Comparison of ENCODE assay signal across 10 cellular contexts in genomic region chr1:59026472-59026948, GRCh38.
DNase-seq lines count a peak whose midpoint lies in the region; ATAC-seq and TF ChIP-seq lines count a peak whose summit lies in the region.
"Had no signal": no experiment of that assay in that cellular context is flagged by ENCODE, and none has a peak within 500 bp of the region (broad histone marks: within the 10 kb centered on the region; RNA-seq: fewer than 3 reads in every experiment).

No MANE protein-coding gene starts in this region.

- WGBS in mammary epithelial cell (ENCODE audit: low coverage, missing lambda C conversion rate): 90% methylated on average over 6 of the region's 6 CpGs

- H3K9me3 ChIP-seq in mammary epithelial cell (replicated peaks; ENCODE audit: insufficient read depth, low read length) (no peaks in the 10 kb centered on the region), breast epithelium (no peaks in the 10 kb centered on the region)
- H3K9me3 ChIP-seq: Caco-2, SJSA1 had no signal

- H3K4me3 ChIP-seq in mammary epithelial cell (replicated peaks in 1 of 3; ENCODE audit: insufficient read depth in 1 of 3, low read depth in 2 of 3, low read length in 3 of 3) (no peak overlapping the region), breast epithelium (no peak overlapping the region), choroid plexus epithelial cell (ENCODE audit: low read depth, low read length) (no peak overlapping the region)
- H3K4me3 ChIP-seq: SJSA1 had no signal

- dilution Hi-C loops in mammary epithelial cell (cut with HindIII; ENCODE audit: low sequenced_read_pairs): no loop called here

- no peaks in the 10 kb centered on the region for H3K27me3 ChIP-seq in mammary epithelial cell (ENCODE audit: insufficient read depth, low read length)
- H3K27me3 ChIP-seq in breast epithelium: no peaks in the 10 kb centered on the region
- H3K27me3 ChIP-seq: SJSA1 had no signal

- H3K27ac ChIP-seq in mammary epithelial cell (ENCODE audit: insufficient read depth, low read depth, low read length) (no peak overlapping the region), breast epithelium (peak overlapping the region in 1 of 2 donors; percentile 48)

- peaks cover 8% of the 10 kb centered on the region for H3K4me1 ChIP-seq in mammary epithelial cell (ENCODE audit: insufficient read depth, low read length)
- H3K4me1 ChIP-seq in breast epithelium: no peaks in the 10 kb centered on the region

- in situ Hi-C loops in mammary epithelial cell (cut with MboI; ENCODE audit: low sequenced_read_pairs in 2 of 2) (no loop called here), GM13976 (cut with MboI; ENCODE audit: low sequenced_read_pairs, unreplicated experiment) (no loop called here)

- no peak overlapping the region for H3K4me2 ChIP-seq in mammary epithelial cell (ENCODE audit: insufficient read depth, low read depth, low read length)

- H3K79me2 ChIP-seq in mammary epithelial cell (ENCODE audit: insufficient read depth, low read length): no peaks in the 10 kb centered on the region

- H3K36me3 ChIP-seq in mammary epithelial cell (ENCODE audit: insufficient read depth, low read length) (no peaks in the 10 kb centered on the region), breast epithelium (no peaks in the 10 kb centered on the region)
- H3K36me3 ChIP-seq: SJSA1 had no signal

- ATAC-seq in HG03432 (IDR thresholded peaks at IDR 0.05; ENCODE audit: unreplicated experiment): peak; percentile 29

- no peak overlapping the region for H2AFZ ChIP-seq in mammary epithelial cell (ENCODE audit: low read depth, low read length)

- no TSS peak for BruUV-seq in mammary epithelial cell (replicated peaks; lab: Mats Ljungman, UMichigan)

- H4K20me1 ChIP-seq in mammary epithelial cell (ENCODE audit: insufficient read depth, low read length): no peaks in the 10 kb centered on the region

- no peak overlapping the region for H3K9ac ChIP-seq in mammary epithelial cell (ENCODE audit: insufficient read depth, low read length)

- CTCF ChIA-PET in mammary epithelial cell (lab: Charles Lee; ENCODE audit: low non-redundant PET): no interaction called here

- TF ChIP-seq CTCF in mammary epithelial cell (conservative IDR thresholded peaks at IDR 0.05 in 1 of 2, IDR thresholded peaks at IDR 0.05 in 1 of 2; ENCODE audit: extremely low read depth in 1 of 2, insufficient read depth in 1 of 2, low read depth in 1 of 2, low read length in 2 of 2): no peak
- no peak for TF ChIP-seq CTCF in breast epithelium (IDR thresholded peaks at IDR 0.05)
- TF ChIP-seq CTCF in choroid plexus epithelial cell (conservative IDR thresholded peaks at IDR 0.05; ENCODE audit: low read depth, low read length): no peak
- no peak for TF ChIP-seq CTCF in GM13976 (IDR thresholded peaks at IDR 0.05; ENCODE audit: borderline replicate concordance, control extremely low read depth, extremely low read depth, insufficient read depth, missing control alignments)

- no peak for TF ChIP-seq POLR2A in breast epithelium (IDR thresholded peaks at IDR 0.05)

- intact Hi-C loops in mammary epithelial cell (cut with micrococcal nuclease): no loop called here
- intact Hi-C loops in breast epithelium (cut with DNase I; ENCODE audit: low total_unique reads): no loop called here

- DNase-seq in mammary epithelial cell: peak; percentile 48
- no peak for DNase-seq in breast epithelium (ENCODE audit: low spot score in 2 of 2)
- peak; percentile 37 for DNase-seq in choroid plexus epithelial cell (ENCODE audit: low read depth)
- DNase-seq in GM13976 (ENCODE audit: low spot score): no peak
- no peak for DNase-seq in NCI-H748 (lab: John Stamatoyannopoulos, UW; ENCODE audit: unreplicated experiment)
- no peak for DNase-seq in D341Med (ENCODE audit: low spot score)
- DNase-seq in activated naive CD4-positive, alpha-beta T cell treated with Interleukin-2 at 50 U/mL for 16 hours: no peak
- DNase-seq: Caco-2 had no signal

Comparison
In these comparisons a context has a peak if more than half of its experiments do, and no peak if none do; other contexts are left out.
1. DNase-seq: peak in mammary epithelial cell (single experiment) and choroid plexus epithelial cell (single experiment); none in breast epithelium (0 of 2), GM13976 (single experiment), NCI-H748 (single experiment), D341Med (single experiment) and activated naive CD4-positive, alpha-beta T cell treated with Interleukin-2 at 50 U/mL for 16 hours (single experiment).